Comparison of ENCODE assay signal across 37 cellular contexts in the genomic region with DNA sequence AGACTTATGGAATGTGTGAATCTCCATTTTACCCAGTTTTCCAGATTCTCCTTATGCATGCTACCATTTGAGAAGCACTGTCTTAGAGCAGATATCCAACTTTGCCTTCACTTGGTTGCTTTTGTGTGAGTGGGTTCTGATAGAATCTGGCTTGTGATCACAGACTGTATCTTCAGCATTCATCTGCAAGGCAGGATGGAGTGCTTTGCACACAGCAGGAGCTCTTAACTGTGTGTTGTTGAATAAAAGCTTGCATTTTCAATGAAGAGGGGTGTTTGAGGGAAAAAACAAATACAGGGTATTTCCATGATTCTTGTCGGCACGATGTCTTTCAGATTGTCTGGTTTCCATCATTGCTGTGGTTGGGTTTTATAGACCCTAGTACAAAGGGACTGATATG.
"Had no signal": no experiment of that assay in that cellular context is flagged by ENCODE, and none has a peak within 500 bp of the region (broad histone marks: within the 10 kb centered on the region; RNA-seq: fewer than 3 reads in every experiment).

No MANE protein-coding gene starts in this region.

- H3K36me3 ChIP-seq: brain microvascular endothelial cell, MG63, Peyer's patch, SJSA1 had no signal

- H3K4me3 Mint-ChIP-seq: activated CD4-positive, alpha-beta memory T cell treated with anti-CD3 and anti-CD28 coated beads, Interleukin-2, amount 10 ng/mL, durations not matched to agents 7 days and 5 days; activated CD8-positive, alpha-beta memory T cell treated with anti-CD3 and anti-CD28 coated beads, Interleukin-2, amount 10 ng/mL, durations not matched to agents 7 days and 5 days; activated naive CD4-positive, alpha-beta T cell treated with anti-CD3 and anti-CD28 coated beads, Interleukin-2, amount 10 ng/mL, durations not matched to agents 7 days and 5 days; activated naive CD8-positive, alpha-beta T cell; activated naive CD8-positive, alpha-beta T cell treated with anti-CD3 and anti-CD28 coated beads, Interleukin-2, amount 50 U/mL, for 24 hours had no signal

- H3K9me3 Mint-ChIP-seq: activated CD4-positive, alpha-beta memory T cell treated with anti-CD3 and anti-CD28 coated beads, Interleukin-2, amount 10 ng/mL, durations not matched to agents 7 days and 5 days; activated naive CD4-positive, alpha-beta T cell treated with anti-CD3 and anti-CD28 coated beads, Interleukin-2, amount 10 ng/mL, durations not matched to agents 7 days and 5 days; activated naive CD8-positive, alpha-beta T cell treated with anti-CD3 and anti-CD28 coated beads, Interleukin-2, amount 50 U/mL, for 24 hours had no signal

- H3K4me1 ChIP-seq: Peyer's patch had no signal

- DNase-seq: activated CD4-positive, alpha-beta memory T cell treated with anti-CD3 and anti-CD28 coated beads, Interleukin-2, amount 10 ng/mL, durations not matched to agents 7 days and 5 days; activated CD4-positive, alpha-beta T cell treated with anti-CD3 and anti-CD28 coated beads for 1 hour; activated CD4-positive, alpha-beta T cell treated with anti-CD3 and anti-CD28 coated beads for 48 hours; activated CD4-positive, CD25-positive, alpha-beta regulatory T cell; activated CD8-positive, alpha-beta memory T cell treated with anti-CD3 and anti-CD28 coated beads for 24 hours; activated CD8-positive, alpha-beta memory T cell treated with anti-CD3 and anti-CD28 coated beads, Interleukin-2, amount 10 ng/mL, durations not matched to agents 7 days and 5 days; activated CD8-positive, alpha-beta memory T cell treated with anti-CD3 and anti-CD28 coated beads, Interleukin-2, amount 50 U/mL, for 48 hours; activated effector memory CD4-positive, alpha-beta T cell treated with Interleukin-2 at 50 U/mL for 16 hours; activated naive CD4-positive, alpha-beta T cell treated with anti-CD3 and anti-CD28 coated beads, Interleukin-2, amount 10 ng/mL, durations not matched to agents 7 days and 5 days; activated naive CD8-positive, alpha-beta T cell treated with anti-CD3 and anti-CD28 coated beads, Interleukin-2, amount 50 U/mL, for 24 hours; activated T-cell treated with anti-CD3 and anti-CD28 coated beads, Interleukin-2, amount 50 U/mL, for 48 hours; aorta; brain microvascular endothelial cell; central memory CD4-positive, alpha-beta T cell; Kasumi-1; KG1; MG63; NCI-H1048; NCI-H1105 treated with DMSO at 0.1 percent for 48 hours; NCI-H1436; NCI-H187; NCI-H2081; NCI-H226; NCI-H510A; NCI-H526; NCI-H748 treated with DMSO at 0.1 percent for 48 hours; NK-92 treated with Interleukin-12 subunit alpha and Interleukin-12 subunit beta, amount 100 ng/mL, for 24 hours; PC-3; Peyer's patch; RPMI8226; SHP77 treated with DMSO at 0.1 percent for 48 hours; SW 1271; T-helper 1 cell; T-helper 9 cell had no signal

- H3K9me3 ChIP-seq: MG63, Peyer's patch, SJSA1 had no signal

- ATAC-seq: activated CD8-positive, alpha-beta memory T cell treated with anti-CD3 and anti-CD28 coated beads, Interleukin-2, amount 10 ng/mL, durations not matched to agents 7 days and 5 days; activated naive CD8-positive, alpha-beta T cell treated with anti-CD3 and anti-CD28 coated beads, Interleukin-2, amount 50 U/mL, for 24 hours; PC-3 had no signal

- H3K4me3 ChIP-seq: MG63, Peyer's patch, SJSA1 had no signal

- H3K27me3 Mint-ChIP-seq: activated CD4-positive, alpha-beta memory T cell treated with anti-CD3 and anti-CD28 coated beads, Interleukin-2, amount 10 ng/mL, durations not matched to agents 7 days and 5 days; activated CD8-positive, alpha-beta memory T cell treated with anti-CD3 and anti-CD28 coated beads, Interleukin-2, amount 10 ng/mL, durations not matched to agents 7 days and 5 days; activated naive CD4-positive, alpha-beta T cell treated with anti-CD3 and anti-CD28 coated beads, Interleukin-2, amount 10 ng/mL, durations not matched to agents 7 days and 5 days; activated naive CD8-positive, alpha-beta T cell; activated naive CD8-positive, alpha-beta T cell treated with anti-CD3 and anti-CD28 coated beads, Interleukin-2, amount 50 U/mL, for 24 hours had no signal

- H3K27ac Mint-ChIP-seq: activated CD4-positive, alpha-beta memory T cell treated with anti-CD3 and anti-CD28 coated beads, Interleukin-2, amount 10 ng/mL, durations not matched to agents 7 days and 5 days; activated CD8-positive, alpha-beta memory T cell treated with anti-CD3 and anti-CD28 coated beads, Interleukin-2, amount 10 ng/mL, durations not matched to agents 7 days and 5 days; activated naive CD4-positive, alpha-beta T cell treated with anti-CD3 and anti-CD28 coated beads, Interleukin-2, amount 10 ng/mL, durations not matched to agents 7 days and 5 days; activated naive CD8-positive, alpha-beta T cell; activated naive CD8-positive, alpha-beta T cell treated with anti-CD3 and anti-CD28 coated beads, Interleukin-2, amount 50 U/mL, for 24 hours had no signal

- H3K27ac ChIP-seq: brain microvascular endothelial cell, Peyer's patch, SJSA1, VCaP had no signal

- H3K27me3 ChIP-seq: brain microvascular endothelial cell, MG63, Peyer's patch, SJSA1 had no signal
